ENCODE assay signal across 9 cellular contexts in the genomic region with DNA sequence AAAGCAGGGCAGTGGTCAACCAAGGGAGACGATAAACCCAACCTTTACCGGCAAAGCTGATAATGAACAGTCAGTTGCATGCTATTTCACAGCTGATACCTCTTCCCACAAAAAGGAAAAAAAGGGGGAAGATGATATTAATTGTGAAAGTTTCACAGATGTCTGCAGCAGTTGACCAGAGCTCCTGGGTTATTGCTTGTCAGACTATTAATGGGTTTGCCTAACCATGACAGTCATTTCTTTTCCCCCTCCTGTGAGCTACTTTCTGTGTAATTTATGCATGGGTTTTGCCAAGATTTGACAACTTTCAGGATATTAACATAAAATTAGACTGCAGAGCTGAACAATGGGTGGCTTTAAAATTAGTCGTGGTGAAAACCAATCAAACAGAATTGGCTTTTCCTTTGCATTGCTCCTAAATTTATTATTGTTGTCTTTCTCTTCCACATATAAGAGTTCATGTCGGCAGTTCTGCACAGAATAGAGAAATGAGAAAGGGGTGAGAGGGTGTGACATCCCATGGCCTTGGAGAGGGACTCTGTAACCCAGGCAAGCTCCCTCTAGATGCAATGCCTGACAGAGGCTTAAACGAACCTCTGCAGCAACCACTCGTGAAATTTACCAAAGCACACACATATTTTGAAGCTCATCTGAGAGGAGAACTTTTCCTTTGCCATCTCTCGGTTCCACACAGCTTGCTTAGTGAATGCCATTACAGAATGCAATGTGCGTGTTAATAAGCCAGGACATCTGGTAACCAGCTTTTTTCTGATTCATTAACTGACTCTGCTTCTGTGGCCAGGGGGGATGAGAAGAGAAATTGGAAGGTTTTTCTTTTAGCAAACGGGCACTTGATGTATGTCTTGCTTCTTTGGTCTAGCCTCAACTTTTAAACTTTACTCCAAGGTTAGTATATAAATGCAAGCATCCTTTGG.
DNase-seq lines count a peak whose midpoint lies in the region; ATAC-seq and TF ChIP-seq lines count a peak whose summit lies in the region.
"Had no signal": no experiment of that assay in that cellular context is flagged by ENCODE, and none has a peak within 500 bp of the region (broad histone marks: within the 10 kb centered on the region; RNA-seq: fewer than 3 reads in every experiment).

No MANE protein-coding gene starts in this region.

- H3K9ac ChIP-seq in trophoblast cell (ENCODE audit: low read length): no peak overlapping the region

- in situ Hi-C loops in astrocyte of the cerebellum (cut with HindIII; ENCODE audit: low sequenced_read_pairs): no loop called here

- H3K14ac ChIP-seq in trophoblast cell (ENCODE audit: low read length): no peak overlapping the region

- H3K79me1 ChIP-seq in trophoblast cell (ENCODE audit: low read length): no peaks in the 10 kb centered on the region

- H3K4ac ChIP-seq in trophoblast cell (ENCODE audit: low read depth, low read length): no peak overlapping the region

- no peaks in the 10 kb centered on the region for H3K79me2 ChIP-seq in trophoblast cell (ENCODE audit: control insufficient read depth, insufficient read depth, low read length, poor library complexity)

- H3K27ac ChIP-seq in trophoblast cell (ENCODE audit: low read depth, low read length): no peak overlapping the region

- H3K36me3 ChIP-seq in trophoblast cell (ENCODE audit: control insufficient read depth in 1 of 2, insufficient read depth in 2 of 2, low read length in 2 of 2): no peaks in the 10 kb centered on the region

- no peak overlapping the region for H2BK120ac ChIP-seq in trophoblast cell (ENCODE audit: insufficient read depth, low read length, poor library complexity)

- H3K23ac ChIP-seq in trophoblast cell (ENCODE audit: low read length): no peak overlapping the region

- DNase-seq in astrocyte of the cerebellum (ENCODE audit: low read depth) (peak; percentile 27), NCI-H146 treated with DMSO at 0.1 percent for 48 hours (lab: John Stamatoyannopoulos, UW; ENCODE audit: unreplicated experiment) (no peak), trophoblast cell (no peak), amniotic stem cell (lab: John Stamatoyannopoulos, UW) (no peak), SKM-1 treated with dmso at 0.1 percent for 144 hours (lab: John Stamatoyannopoulos, UW; ENCODE audit: unreplicated experiment) (no peak)
- DNase-seq: stimulated activated CD4-positive, alpha-beta T cell treated with anti-CD3 and anti-CD28 coated beads, Interleukin-4, amount 100 ng/mL, for 4 hours had no signal

- no CpG with 5 or more reads among the region's 9 CpGs for WGBS in trophoblast cell (ENCODE audit: extremely low coverage, insufficient coverage, insufficient read length)

- H2AFZ ChIP-seq in trophoblast cell (ENCODE audit: insufficient read depth, low read length, poor library complexity): no peak overlapping the region

- H3K4me1 ChIP-seq in trophoblast cell (ENCODE audit: control insufficient read depth in 1 of 2, insufficient read depth in 2 of 2, low read length in 2 of 2): peaks cover 0 to 5% of the 10 kb centered on the region in 2 experiments

- no peak overlapping the region for H3K18ac ChIP-seq in trophoblast cell (ENCODE audit: low read length)

- H4K91ac ChIP-seq in trophoblast cell (ENCODE audit: low read depth, low read length): no peak overlapping the region

- H4K8ac ChIP-seq in trophoblast cell (ENCODE audit: low read depth, low read length): no peak overlapping the region

- H2BK5ac ChIP-seq in trophoblast cell (ENCODE audit: low read depth, low read length, poor library complexity): no peak overlapping the region

- ATAC-seq in GM21390 (IDR thresholded peaks at IDR 0.05; ENCODE audit: unreplicated experiment) (peak; percentile 74), HG03196 (IDR thresholded peaks at IDR 0.05; ENCODE audit: unreplicated experiment) (peak; percentile 53)

- H4K12ac ChIP-seq in trophoblast cell (ENCODE audit: low read depth, low read length): no peak overlapping the region

- H3K27me3 ChIP-seq in trophoblast cell (ENCODE audit: insufficient read depth, low read length): no peaks in the 10 kb centered on the region

- no peaks in the 10 kb centered on the region for H3K9me3 ChIP-seq in trophoblast cell (ENCODE audit: insufficient read depth, low read depth, low read length)

- H2AK5ac ChIP-seq in trophoblast cell (ENCODE audit: low read length): no peak overlapping the region

- H2BK12ac ChIP-seq in trophoblast cell (ENCODE audit: low read length): no peak overlapping the region

- H3K4me3 ChIP-seq in astrocyte of the cerebellum (ENCODE audit: low read depth, low read length): no peak overlapping the region
- H3K4me3 ChIP-seq in trophoblast cell (ENCODE audit: low read depth, low read length): no peak overlapping the region

- H3K4me2 ChIP-seq in trophoblast cell (ENCODE audit: low read length): no peak overlapping the region

- TF ChIP-seq CTCF in GM12872 (IDR thresholded peaks at IDR 0.05; ENCODE audit: insufficient read depth, low read depth, low read length) (0 out of 3 replicates have a peak, but pooled peaks have one; percentile 8), astrocyte of the cerebellum (IDR thresholded peaks at IDR 0.05; ENCODE audit: low read depth, low read length, missing control alignments) (no peak)
